Comparison of ENCODE assay signal across 8 cellular contexts in the genomic region with DNA sequence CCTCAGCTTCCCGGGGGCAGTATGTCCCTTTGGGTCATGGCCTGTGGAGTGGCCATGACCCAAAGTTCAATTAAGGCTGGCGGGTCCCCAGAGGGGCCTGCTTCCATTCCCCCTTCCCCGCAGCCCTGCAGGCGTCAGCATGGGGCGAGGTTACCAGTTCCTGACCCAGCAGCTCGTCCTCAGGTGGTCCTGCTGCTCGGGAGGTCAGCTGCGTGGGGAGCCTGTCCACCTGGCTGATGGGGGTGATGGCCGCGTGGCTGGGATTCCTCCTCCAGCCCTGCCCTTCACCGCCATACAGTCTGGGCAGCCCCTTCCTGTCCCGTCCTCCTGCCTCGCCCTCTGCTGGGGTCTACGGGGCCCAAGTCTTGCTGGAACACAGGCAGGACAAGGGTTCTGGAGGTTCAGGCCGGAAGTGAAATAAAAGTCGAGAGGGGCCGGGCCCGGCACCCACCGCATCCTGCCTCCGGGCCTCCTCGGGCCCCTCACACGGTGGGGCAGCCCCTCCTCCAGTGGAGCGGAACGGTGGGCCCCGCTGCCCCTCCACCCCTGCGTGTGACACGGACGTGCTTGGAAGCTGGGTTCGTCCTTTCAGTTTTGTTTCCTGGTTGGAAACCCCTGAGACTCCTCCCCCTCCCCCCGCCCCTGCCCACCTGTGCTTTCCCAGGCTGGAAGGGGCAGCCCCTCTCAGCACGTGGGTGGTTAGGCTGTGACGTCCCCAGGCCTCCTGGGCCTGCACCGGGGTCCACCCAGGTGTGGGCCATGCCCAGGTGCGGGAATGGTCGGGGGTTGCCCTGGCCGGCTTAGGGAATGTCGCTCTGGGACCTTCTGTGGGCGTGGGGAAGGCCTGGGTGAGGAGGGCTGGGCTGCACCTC. TPM values are rescaled to one million over a fixed set of nuclear protein-coding genes. Genes with fewer than 3 reads are reported as not detected.
DNase-seq lines count a peak whose midpoint lies in the region; ATAC-seq and TF ChIP-seq lines count a peak whose summit lies in the region.

No MANE protein-coding gene starts in this region.

- no peaks in the 10 kb centered on the region for H3K9me3 ChIP-seq in CD4-positive, alpha-beta T cell (ENCODE audit: control insufficient read depth, low read length)
- no peaks in the 10 kb centered on the region for H3K9me3 ChIP-seq in MM.1S (replicated peaks; ENCODE audit: insufficient read depth, low read length)

- H2AFZ ChIP-seq in MM.1S (ENCODE audit: low read length) = no peak overlapping the region

- peak; percentile 25 for ATAC-seq in CD4-positive, alpha-beta T cell (ENCODE audit: poor library complexity)
- ATAC-seq in GM21367 (IDR thresholded peaks at IDR 0.05; ENCODE audit: unreplicated experiment) (peak; percentile 40), memory B cell (ENCODE audit: low read depth) (peak; percentile 59)
- ATAC-seq in stimulated activated memory B cell treated with anti-CD40 and anti-IgM and Interleukin-4, amounts not matched to agents 10 μg/mL and 1 μg/mL and 100 μg/mL, for 72 hours = peak; percentile 74

- H3F3A ChIP-seq in MM.1S (ENCODE audit: insufficient read depth, low read length) = peaks cover 57% of the 10 kb centered on the region

- H4K20me1 ChIP-seq in MM.1S (ENCODE audit: insufficient read depth, low read length) = no peaks in the 10 kb centered on the region

- H3K4me1 ChIP-seq in MM.1S (ENCODE audit: low read length) = peaks cover 24% of the 10 kb centered on the region

- DNase-seq in CD4-positive, alpha-beta T cell = peak in 7 of 10 experiments; percentile 23 to 77 (median 48)
- DNase-seq in MM.1S = no peak
- peak; percentile 86 for DNase-seq in activated naive CD4-positive, alpha-beta T cell treated with anti-CD3 and anti-CD28 coated beads, Interleukin-2, amount 10 ng/mL, durations not matched to agents 7 days and 5 days
- peak; percentile 83 to 91 for DNase-seq in memory B cell (ENCODE audit: low spot score in 2 of 2)
- no peak for DNase-seq in midbrain (lab: John Stamatoyannopoulos, UW)
- DNase-seq in MCF 10A (ENCODE audit: unreplicated experiment) = no peak

- H3K36me3 Mint-ChIP-seq in CD4-positive, alpha-beta T cell (ENCODE audit: low read depth) = peaks cover 42% of the 10 kb centered on the region
- peaks cover 42% of the 10 kb centered on the region for H3K36me3 Mint-ChIP-seq in activated naive CD4-positive, alpha-beta T cell treated with anti-CD3 and anti-CD28 coated beads, Interleukin-2, amount 10 ng/mL, durations not matched to agents 7 days and 5 days
- H3K36me3 Mint-ChIP-seq in memory B cell (peaks cover 6% of the 10 kb centered on the region), MCF 10A (ENCODE audit: insufficient read depth, unreplicated experiment) (peaks cover 32% of the 10 kb centered on the region)
- peaks cover 21% of the 10 kb centered on the region for H3K36me3 Mint-ChIP-seq in stimulated activated memory B cell treated with anti-CD40 and anti-IgM and Interleukin-4, amounts not matched to agents 10 μg/mL and 1 μg/mL and 100 μg/mL, for 72 hours

- TF ChIP-seq CTCF in CD4-positive, alpha-beta T cell (IDR thresholded peaks at IDR 0.05) = no peak
- TF ChIP-seq CTCF in MM.1S (IDR thresholded peaks at IDR 0.05; ENCODE audit: low read length) = no peak
- TF ChIP-seq CTCF in MCF 10A (IDR thresholded peaks at IDR 0.05; ENCODE audit: unreplicated experiment) = no peak

- 0 out of 2 replicates have a peak, but pooled peaks cover 3% of the 10 kb centered on the region for H3K36me3 ChIP-seq in MM.1S (replicated peaks; ENCODE audit: insufficient read depth, low read length)

- peak overlapping the region; percentile 86 for H3K27ac ChIP-seq in CD4-positive, alpha-beta T cell (ENCODE audit: low read depth, low read length)
- H3K27ac ChIP-seq in MM.1S (ENCODE audit: low read length) = no peak overlapping the region

- no peak overlapping the region for H3K9ac ChIP-seq in MM.1S (ENCODE audit: low read length)

- no peaks in the 10 kb centered on the region for H3K27me3 ChIP-seq in CD4-positive, alpha-beta T cell (ENCODE audit: control insufficient read depth, insufficient read depth, low read length)
- H3K27me3 ChIP-seq in MM.1S (replicated peaks; ENCODE audit: insufficient read depth, low read length) = no peaks in the 10 kb centered on the region

- intact Hi-C loops in CD4-positive, alpha-beta T cell (cut with DNase I, micrococcal nuclease) = no loop called here
- intact Hi-C loops in MCF 10A (cut with micrococcal nuclease) = no loop called here

- H3K9me3 Mint-ChIP-seq in CD4-positive, alpha-beta T cell = no peaks in the 10 kb centered on the region
- H3K9me3 Mint-ChIP-seq in activated naive CD4-positive, alpha-beta T cell treated with anti-CD3 and anti-CD28 coated beads, Interleukin-2, amount 10 ng/mL, durations not matched to agents 7 days and 5 days = no peaks in the 10 kb centered on the region
- H3K9me3 Mint-ChIP-seq in memory B cell (no peaks in the 10 kb centered on the region), MCF 10A (ENCODE audit: unreplicated experiment) (no peaks in the 10 kb centered on the region)
- H3K9me3 Mint-ChIP-seq in stimulated activated memory B cell treated with anti-CD40 and anti-IgM and Interleukin-4, amounts not matched to agents 10 μg/mL and 1 μg/mL and 100 μg/mL, for 72 hours = no peaks in the 10 kb centered on the region

- CTCF ChIA-PET in CD4-positive, alpha-beta T cell (lab: Charles Lee) = interaction anchor here (3.1 kb wide), 1 partner anchor 151 kb away, joined by 13 read pairs; no protein-coding TSS in a partner anchor
- CTCF ChIA-PET in activated naive CD4-positive, alpha-beta T cell treated with anti-CD3 and anti-CD28 coated beads, Interleukin-2, amount 10 ng/mL, durations not matched to agents 7 days and 5 days (lab: Charles Lee) = interaction anchor here (0.8 to 4.5 kb wide), 7 partner anchors 16 to 152 kb away, joined by 3 to 26 read pairs (median 3); no protein-coding TSS in a partner anchor
- CTCF ChIA-PET in MCF 10A (lab: Yijun Ruan, JAX) = interaction anchor here (0.6 to 6.0 kb wide), 4 partner anchors 7 to 169 kb away, joined by 3 to 51 read pairs (median 4); partner anchors contain the start of gene EXOC7

- H3K4me2 ChIP-seq in MM.1S (ENCODE audit: low read depth, low read length) = peak overlapping the region; percentile 26; the same call in 1 of the 2 replicates

- no peaks in the 10 kb centered on the region for H3K27me3 Mint-ChIP-seq in CD4-positive, alpha-beta T cell
- peaks cover 5% of the 10 kb centered on the region for H3K27me3 Mint-ChIP-seq in activated naive CD4-positive, alpha-beta T cell treated with anti-CD3 and anti-CD28 coated beads, Interleukin-2, amount 10 ng/mL, durations not matched to agents 7 days and 5 days
- H3K27me3 Mint-ChIP-seq in memory B cell (no peaks in the 10 kb centered on the region), MCF 10A (ENCODE audit: insufficient read depth, unreplicated experiment) (no peaks in the 10 kb centered on the region)
- no peaks in the 10 kb centered on the region for H3K27me3 Mint-ChIP-seq in stimulated activated memory B cell treated with anti-CD40 and anti-IgM and Interleukin-4, amounts not matched to agents 10 μg/mL and 1 μg/mL and 100 μg/mL, for 72 hours

- H3K4me3 Mint-ChIP-seq in CD4-positive, alpha-beta T cell = peak overlapping the region; percentile 82
- peak overlapping the region; percentile 96 for H3K4me3 Mint-ChIP-seq in activated naive CD4-positive, alpha-beta T cell treated with anti-CD3 and anti-CD28 coated beads, Interleukin-2, amount 10 ng/mL, durations not matched to agents 7 days and 5 days
- H3K4me3 Mint-ChIP-seq in memory B cell (peak overlapping the region; percentile 79), MCF 10A (ENCODE audit: unreplicated experiment) (no peak overlapping the region)
- peak overlapping the region; percentile 84 for H3K4me3 Mint-ChIP-seq in stimulated activated memory B cell treated with anti-CD40 and anti-IgM and Interleukin-4, amounts not matched to agents 10 μg/mL and 1 μg/mL and 100 μg/mL, for 72 hours

- H3K4me1 Mint-ChIP-seq in CD4-positive, alpha-beta T cell (ENCODE audit: low read depth) = peaks cover 66% of the 10 kb centered on the region
- H3K4me1 Mint-ChIP-seq in activated naive CD4-positive, alpha-beta T cell treated with anti-CD3 and anti-CD28 coated beads, Interleukin-2, amount 10 ng/mL, durations not matched to agents 7 days and 5 days = peaks cover 68% of the 10 kb centered on the region
- H3K4me1 Mint-ChIP-seq in memory B cell = peaks cover 56% of the 10 kb centered on the region
- H3K4me1 Mint-ChIP-seq in stimulated activated memory B cell treated with anti-CD40 and anti-IgM and Interleukin-4, amounts not matched to agents 10 μg/mL and 1 μg/mL and 100 μg/mL, for 72 hours = peaks cover 93% of the 10 kb centered on the region
- H3K4me1 Mint-ChIP-seq in MCF 10A (ENCODE audit: insufficient read depth, unreplicated experiment) = peaks cover 7% of the 10 kb centered on the region

- no peak overlapping the region for H3K4me3 ChIP-seq in MM.1S (ENCODE audit: low read length)

- H3K79me2 ChIP-seq in MM.1S (ENCODE audit: low read length) = peaks cover 32% of the 10 kb centered on the region

- BruUV-seq in MCF 10A (replicated peaks; lab: Mats Ljungman, UMichigan) = no TSS peak

- H3K9me2 ChIP-seq in MM.1S (replicated peaks; ENCODE audit: insufficient read depth, low read length) = no peaks in the 10 kb centered on the region

- H3K27ac Mint-ChIP-seq in CD4-positive, alpha-beta T cell = peak overlapping the region; percentile 98
- peak overlapping the region; percentile 93 for H3K27ac Mint-ChIP-seq in activated naive CD4-positive, alpha-beta T cell treated with anti-CD3 and anti-CD28 coated beads, Interleukin-2, amount 10 ng/mL, durations not matched to agents 7 days and 5 days
- H3K27ac Mint-ChIP-seq in memory B cell (peak overlapping the region; percentile 90), MCF 10A (ENCODE audit: low read depth, unreplicated experiment) (no peak overlapping the region)
- peak overlapping the region; percentile 80 for H3K27ac Mint-ChIP-seq in stimulated activated memory B cell treated with anti-CD40 and anti-IgM and Interleukin-4, amounts not matched to agents 10 μg/mL and 1 μg/mL and 100 μg/mL, for 72 hours

- POLR2A ChIA-PET in CD4-positive, alpha-beta T cell (lab: Charles Lee) = interaction anchor here (0.9 to 14.0 kb wide), 11 partner anchors 7 to 416 kb away, joined by 3 to 394 read pairs (median 14); partner anchors contain the start of genes RNF157 and UBALD2
- POLR2A ChIA-PET in MCF 10A (lab: Yijun Ruan, JAX) = interaction anchor here (0.6 kb wide), 1 partner anchor 147 kb away, joined by 3 read pairs; no protein-coding TSS in a partner anchor

RNA-seq across cellular contexts. Expression of gene UBALD2, which starts 6.8 kb away (rescaled TPM):
- 100 to 1,000 TPM; 253 to 265 TPM for total RNA-seq in CD4-positive, alpha-beta T cell
- total RNA-seq in MCF 10A (2022) = 84.9 and 109 TPM in 2 replicates

RNA-seq across cellular contexts. Expression of gene RNF157, which starts 31.6 kb away (rescaled TPM):
- total RNA-seq in CD4-positive, alpha-beta T cell = 10 to 100 TPM; 18.5 to 21.1 TPM
- 0.17 and 0.44 TPM in 2 replicates for total RNA-seq in MCF 10A (2022)

RNA-seq across cellular contexts. Expression of gene QRICH2, which starts 36.2 kb away (rescaled TPM):
- 1 to 10 TPM; 1.8 to 2.1 TPM for total RNA-seq in CD4-positive, alpha-beta T cell
- 0.56 and 3.2 TPM in 2 replicates for total RNA-seq in MCF 10A (2022)

Comparison
In these comparisons a context has a peak if more than half of its experiments do, and no peak if none do; other contexts are left out.
1. DNase-seq: peak in CD4-positive, alpha-beta T cell (7 of 10), activated naive CD4-positive, alpha-beta T cell treated with anti-CD3 and anti-CD28 coated beads, Interleukin-2, amount 10 ng/mL, durations not matched to agents 7 days and 5 days (single experiment) and memory B cell (2 of 2); none in MM.1S (single experiment), midbrain (single experiment) and MCF 10A (single experiment).
2. RNA of gene RNF157, which starts 31.6 kb away (total RNA-seq): 18.5 to 21.1 TPM in CD4-positive, alpha-beta T cell; 0.17 to 0.44 TPM in MCF 10A; every median in the first group is over 10 times any median in the second.
3. Peak in every context shown above with its lines, with median percentiles within 50 percentile points of each other: ATAC-seq.